In the genomic region with DNA sequence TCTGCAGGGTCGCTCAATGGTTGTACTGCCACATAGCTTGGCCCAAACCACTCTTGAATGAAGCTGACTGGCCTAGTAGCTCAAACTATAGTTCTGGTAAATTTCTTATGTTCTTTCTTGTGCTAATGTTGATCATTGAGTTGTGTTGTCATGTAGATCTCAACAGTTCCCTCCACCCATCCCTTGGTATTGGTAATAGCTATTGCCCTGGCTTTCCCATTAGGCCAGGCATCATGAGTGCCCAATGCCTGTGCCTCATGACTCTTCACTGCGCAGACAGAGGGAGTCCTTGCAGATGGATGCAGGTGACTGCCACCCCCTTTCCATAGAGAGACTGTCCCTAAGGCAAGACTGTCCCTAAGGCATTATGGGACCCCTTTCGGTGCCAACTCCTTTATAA, we compare ENCODE assay signal across 23 cellular contexts.
DNase-seq lines count a peak whose midpoint lies in the region; TF ChIP-seq lines count a peak whose summit lies in the region.
"Had no signal": no experiment of that assay in that cellular context is flagged by ENCODE, and none has a peak within 500 bp of the region (broad histone marks: within the 10 kb centered on the region; RNA-seq: fewer than 3 reads in every experiment).

No MANE protein-coding gene starts in this region.

- no peaks in the 10 kb centered on the region for H3F3A ChIP-seq in Loucy (ENCODE audit: low read depth)

- WGBS in testis, 2 donors, result 87 to 90% methylated on average over 3 of the region's 3 CpGs

- TF ChIP-seq CTCF in Loucy (conservative IDR thresholded peaks at IDR 0.05; ENCODE audit: low read length) (no peak), osteocyte (IDR thresholded peaks at IDR 0.05) (no peak), uterus (IDR thresholded peaks at IDR 0.05) (no peak), testis (IDR thresholded peaks at IDR 0.05) (no peak)

- H3K27me3 Mint-ChIP-seq in osteocyte (ENCODE audit: unreplicated experiment) (no peaks in the 10 kb centered on the region), immature natural killer cell (ENCODE audit: low read depth in 3 of 3) (peaks cover 0 to 1% (median 0%) of the 10 kb centered on the region in 3 donors)
- H3K27me3 Mint-ChIP-seq: CD4-positive, CD25-positive, alpha-beta regulatory T cell had no signal

- DNase-seq in osteocyte (ENCODE audit: extremely low spot score, unreplicated experiment), result no peak
- DNase-seq in uterus, result no peak
- no peak for DNase-seq in NCI-H2171 (lab: John Stamatoyannopoulos, UW)
- no peak for DNase-seq in immature natural killer cell
- DNase-seq in testis, result no peak
- DNase-seq: CD4-positive, CD25-positive, alpha-beta regulatory T cell; COR-L47; DMS 273 treated with DMSO at 0.1 percent for 48 hours; DND-41; KG1; NCI-H1105 treated with DMSO at 0.1 percent for 48 hours; NCI-H2081; NCI-H2171 treated with DMSO at 0.1 percent for 48 hours; NCI-H524 treated with DMSO at 0.1 percent for 48 hours; NCI-H82; Peyer's patch had no signal

- H2AFZ ChIP-seq in Loucy (ENCODE audit: low read length), result peak overlapping the region; percentile 66
- H2AFZ ChIP-seq: GM23248 had no signal

- no peak overlapping the region for H3K9ac ChIP-seq in Loucy (ENCODE audit: low read depth, low read length, poor library complexity, severe bottlenecking)
- H3K9ac ChIP-seq: GM23248 had no signal

- H3K4me1 ChIP-seq in Loucy (ENCODE audit: insufficient read depth, low read length, poor library complexity, severe bottlenecking) (peaks cover 22% of the 10 kb centered on the region), uterus (peaks cover 0 to 4% of the 10 kb centered on the region in 2 donors), testis (no peaks in the 10 kb centered on the region)
- H3K4me1 ChIP-seq: HAP-1, Peyer's patch had no signal

- H3K4me2 ChIP-seq in Loucy (ENCODE audit: low read depth, low read length, poor library complexity, severe bottlenecking), result peak overlapping the region; percentile 9

- H3K9me3 Mint-ChIP-seq in osteocyte (ENCODE audit: unreplicated experiment) (peaks cover 8% of the 10 kb centered on the region), immature natural killer cell (peaks cover 0 to 12% (median 2%) of the 10 kb centered on the region in 6 donors)

- H3K27me3 ChIP-seq in Loucy (ENCODE audit: insufficient read depth, low read length, poor library complexity, severe bottlenecking), result no peaks in the 10 kb centered on the region
- H3K27me3 ChIP-seq in uterus, result no peaks in the 10 kb centered on the region
- H3K27me3 ChIP-seq in testis, result no peaks in the 10 kb centered on the region
- H3K27me3 ChIP-seq: Peyer's patch, SJSA1 had no signal

- peaks cover 3% of the 10 kb centered on the region for H3K36me3 Mint-ChIP-seq in osteocyte (ENCODE audit: unreplicated experiment)
- H3K36me3 Mint-ChIP-seq in immature natural killer cell, result no peaks in the 10 kb centered on the region
- H3K36me3 Mint-ChIP-seq: CD4-positive, CD25-positive, alpha-beta regulatory T cell had no signal

- H3K79me2 ChIP-seq in Loucy (ENCODE audit: insufficient read depth, low read length), result no peaks in the 10 kb centered on the region

- H3K4me1 Mint-ChIP-seq in osteocyte (ENCODE audit: unreplicated experiment) (peaks cover 13% of the 10 kb centered on the region), immature natural killer cell (no peaks in the 10 kb centered on the region)
- H3K4me1 Mint-ChIP-seq: CD4-positive, CD25-positive, alpha-beta regulatory T cell had no signal

- H3K27ac Mint-ChIP-seq in osteocyte (ENCODE audit: unreplicated experiment) (peak overlapping the region; percentile 52), immature natural killer cell (no peak overlapping the region)
- H3K27ac Mint-ChIP-seq: CD4-positive, CD25-positive, alpha-beta regulatory T cell had no signal

- no peaks in the 10 kb centered on the region for H3K36me3 ChIP-seq in Loucy (ENCODE audit: insufficient read depth, low read length)
- no peaks in the 10 kb centered on the region for H3K36me3 ChIP-seq in uterus
- H3K36me3 ChIP-seq in testis (ENCODE audit: low read depth, missing control alignments), result no peaks in the 10 kb centered on the region
- H3K36me3 ChIP-seq: HAP-1, Peyer's patch, SJSA1 had no signal

- peak overlapping the region; percentile 48 to 50 for H3K27ac ChIP-seq in uterus
- H3K27ac ChIP-seq in testis, result no peak overlapping the region
- H3K27ac ChIP-seq: GM23248, HL-60, Peyer's patch, SJSA1 had no signal

- intact Hi-C loops in uterus (cut with DNase I; ENCODE audit: low total_unique reads), result no loop called here
- intact Hi-C loops in testis (cut with DNase I; ENCODE audit: low total_unique reads), result no loop called here

- H4K20me1 ChIP-seq in Loucy (ENCODE audit: insufficient read depth, low read length, poor library complexity, severe bottlenecking), result no peaks in the 10 kb centered on the region

- TF ChIP-seq POLR2A in uterus (IDR thresholded peaks at IDR 0.05) (no peak), testis (IDR thresholded peaks at IDR 0.05) (no peak)

- H3K9me2 ChIP-seq in Loucy (replicated peaks; ENCODE audit: low read depth, low read length), result no peaks in the 10 kb centered on the region

- H3K4me3 ChIP-seq in Loucy (ENCODE audit: low read length, poor library complexity, severe bottlenecking) (no peak overlapping the region), iPS-18c (ENCODE audit: insufficient read depth, low read depth, low read length) (peak overlapping the region; percentile 11; the same call in 1 of the 2 replicates), uterus (no peak overlapping the region), testis (no peak overlapping the region)
- H3K4me3 ChIP-seq: GM12878, GM23248, HAP-1, Peyer's patch, SJSA1 had no signal

- H3K9me3 ChIP-seq in Loucy (ENCODE audit: insufficient read depth, low read depth, low read length), result no peaks in the 10 kb centered on the region
- H3K9me3 ChIP-seq in iPS-18c (ENCODE audit: control insufficient read depth, insufficient read depth, low read length), result no peaks in the 10 kb centered on the region
- H3K9me3 ChIP-seq in uterus, result no peaks in the 10 kb centered on the region
- H3K9me3 ChIP-seq in testis, result no peaks in the 10 kb centered on the region
- H3K9me3 ChIP-seq: HAP-1, Peyer's patch, SJSA1 had no signal

- H3K4me3 Mint-ChIP-seq in osteocyte (ENCODE audit: unreplicated experiment) (no peak overlapping the region), immature natural killer cell (no peak overlapping the region)
- H3K4me3 Mint-ChIP-seq: CD4-positive, CD25-positive, alpha-beta regulatory T cell had no signal

Comparison
In these comparisons a context has a peak if more than half of its experiments do, and no peak if none do; other contexts are left out.
1. H3K27ac ChIP-seq: peak in uterus (2 of 2); none in testis (0 of 2).